Comparison of ENCODE assay signal across 18 cellular contexts in the genomic region with DNA sequence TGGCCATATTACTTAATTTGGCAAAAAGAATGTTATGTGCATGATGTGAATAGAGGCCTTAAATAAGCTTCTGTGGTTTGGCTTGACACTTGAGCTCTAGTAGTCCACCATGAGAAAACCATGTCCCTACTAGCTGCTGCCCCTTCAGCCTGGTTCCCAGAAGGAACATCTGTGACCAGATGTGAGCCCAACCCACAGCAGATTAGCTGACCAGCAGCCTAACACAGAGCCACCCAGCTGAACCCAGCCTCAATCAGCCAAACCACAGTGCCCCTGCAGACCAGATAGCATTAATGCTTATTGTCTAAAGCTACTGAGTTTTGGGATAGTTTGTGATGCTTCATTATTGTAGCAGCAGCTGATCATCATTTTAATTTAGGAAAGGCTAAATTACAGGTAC. TPM values are rescaled to one million over a fixed set of nuclear protein-coding genes. Genes with fewer than 3 reads are reported as not detected.
DNase-seq lines count a peak whose midpoint lies in the region; ATAC-seq and TF ChIP-seq lines count a peak whose summit lies in the region.
"Had no signal": no experiment of that assay in that cellular context is flagged by ENCODE, and none has a peak within 500 bp of the region (broad histone marks: within the 10 kb centered on the region; RNA-seq: fewer than 3 reads in every experiment).

No MANE protein-coding gene starts in this region.

- no peak overlapping the region for H3K4me3 Mint-ChIP-seq in GM23338
- H3K4me3 Mint-ChIP-seq in effector memory CD8-positive, alpha-beta T cell = no peak overlapping the region
- H3K4me3 Mint-ChIP-seq: CD4-positive, alpha-beta memory T cell had no signal

- H3K27ac ChIP-seq in GM23338 (ENCODE audit: low read depth) = no peak overlapping the region
- H3K27ac ChIP-seq: parathyroid adenoma, thyroid gland had no signal

- H3K9me2 ChIP-seq in GM23338 (ENCODE audit: insufficient read depth) = no peaks in the 10 kb centered on the region

- H3K9me3 Mint-ChIP-seq in GM23338 = no peaks in the 10 kb centered on the region
- H3K9me3 Mint-ChIP-seq in effector memory CD8-positive, alpha-beta T cell = no peaks in the 10 kb centered on the region
- H3K9me3 Mint-ChIP-seq: CD4-positive, alpha-beta memory T cell; IgD-negative memory B cell had no signal

- H2AFZ ChIP-seq in GM23338 = no peak overlapping the region
- H2AFZ ChIP-seq: parathyroid adenoma had no signal

- H3K36me3 Mint-ChIP-seq in GM23338 (ENCODE audit: low read depth) = no peaks in the 10 kb centered on the region
- peaks cover 3% of the 10 kb centered on the region for H3K36me3 Mint-ChIP-seq in effector memory CD8-positive, alpha-beta T cell (ENCODE audit: insufficient read depth)

- H3K4me3 ChIP-seq in GM23338 = no peak overlapping the region
- H3K4me3 ChIP-seq: thyroid gland had no signal

- peaks cover 30% of the 10 kb centered on the region for H3K4me1 ChIP-seq in GM23338 (ENCODE audit: insufficient read depth)
- H3K4me1 ChIP-seq: parathyroid adenoma had no signal

- peaks cover 16% of the 10 kb centered on the region for H3K4me1 Mint-ChIP-seq in GM23338
- H3K4me1 Mint-ChIP-seq in effector memory CD8-positive, alpha-beta T cell (ENCODE audit: low read depth in 2 of 2) = peaks cover 4 to 30% of the 10 kb centered on the region in 2 donors

- no peaks in the 10 kb centered on the region for H3K27me3 Mint-ChIP-seq in GM23338 (ENCODE audit: insufficient read depth, low read depth, poor library complexity)
- H3K27me3 Mint-ChIP-seq in effector memory CD8-positive, alpha-beta T cell = no peaks in the 10 kb centered on the region
- H3K27me3 Mint-ChIP-seq: CD4-positive, alpha-beta memory T cell; IgD-negative memory B cell had no signal

- no peaks in the 10 kb centered on the region for H3K27me3 ChIP-seq in GM23338 (ENCODE audit: insufficient read depth)
- H3K27me3 ChIP-seq: thyroid gland had no signal

- peaks cover 67% of the 10 kb centered on the region for H3K79me2 ChIP-seq in GM23338 (replicated peaks; ENCODE audit: insufficient read depth)

- no peak overlapping the region for H3K27ac Mint-ChIP-seq in GM23338
- no peak overlapping the region for H3K27ac Mint-ChIP-seq in effector memory CD8-positive, alpha-beta T cell
- H3K27ac Mint-ChIP-seq: CD4-positive, alpha-beta memory T cell had no signal

- TF ChIP-seq CTCF in GM23338 (conservative IDR thresholded peaks at IDR 0.05; ENCODE audit: low read depth in 2 of 2) = no peak

- H3F3A ChIP-seq in GM23338 (replicated peaks; ENCODE audit: low read depth) = no peaks in the 10 kb centered on the region

- DNase-seq in GM23338 (ENCODE audit: low spot score) (no peak), OCI-M1 (lab: John Stamatoyannopoulos, UW) (peak; percentile 39), fibroblast of gingiva (ENCODE audit: low read depth) (peak; percentile 88), stromal cell of bone marrow (ENCODE audit: low read depth) (peak; percentile 63), NCI-H2107 (lab: John Stamatoyannopoulos, UW) (no peak)
- DNase-seq in effector memory CD8-positive, alpha-beta T cell = no peak
- DNase-seq: activated effector memory CD4-positive, alpha-beta T cell treated with anti-CD3 and anti-CD28 coated beads, Interleukin-2, amount 50 U/mL, for 16 hours; CD4-positive, alpha-beta memory T cell; DMS79 treated with DMSO at 0.1 percent for 48 hours; hippocampal formation; left cardiac atrium; NCI-H1105; small intestine; thyroid gland had no signal

- H3K4me2 ChIP-seq in GM23338 = no peak overlapping the region

- H3K36me3 ChIP-seq in GM23338 (ENCODE audit: insufficient read depth) = no peaks in the 10 kb centered on the region
- H3K36me3 ChIP-seq: thyroid gland had no signal

- ATAC-seq in GM23338 = peak; percentile 46; the same call in 1 of the 3 replicates
- no peak for ATAC-seq in activated CD4-positive, CD25-positive, alpha-beta regulatory T cell treated with anti-CD3 and anti-CD28 coated beads, Interleukin-2, amount 50 U/mL, for 24 hours
- ATAC-seq in effector memory CD8-positive, alpha-beta T cell (replicated peaks) = no peak
- ATAC-seq: esophagus mucosa had no signal

- H4K20me1 ChIP-seq in GM23338 (replicated peaks; ENCODE audit: insufficient read depth) = no peaks in the 10 kb centered on the region

TF ChIP-seq in GM23338, 12 proteins besides CTCF, POLR2A, EP300 and RAD21 (continues in another document):
- TF ChIP-seq JUNB (IDR thresholded peaks at IDR 0.05; ENCODE audit: unreplicated experiment) = no peak
- no peak for TF ChIP-seq EZH2phosphoT487 (IDR thresholded peaks at IDR 0.05; ENCODE audit: unreplicated experiment)
- TF ChIP-seq, protein P1, sequence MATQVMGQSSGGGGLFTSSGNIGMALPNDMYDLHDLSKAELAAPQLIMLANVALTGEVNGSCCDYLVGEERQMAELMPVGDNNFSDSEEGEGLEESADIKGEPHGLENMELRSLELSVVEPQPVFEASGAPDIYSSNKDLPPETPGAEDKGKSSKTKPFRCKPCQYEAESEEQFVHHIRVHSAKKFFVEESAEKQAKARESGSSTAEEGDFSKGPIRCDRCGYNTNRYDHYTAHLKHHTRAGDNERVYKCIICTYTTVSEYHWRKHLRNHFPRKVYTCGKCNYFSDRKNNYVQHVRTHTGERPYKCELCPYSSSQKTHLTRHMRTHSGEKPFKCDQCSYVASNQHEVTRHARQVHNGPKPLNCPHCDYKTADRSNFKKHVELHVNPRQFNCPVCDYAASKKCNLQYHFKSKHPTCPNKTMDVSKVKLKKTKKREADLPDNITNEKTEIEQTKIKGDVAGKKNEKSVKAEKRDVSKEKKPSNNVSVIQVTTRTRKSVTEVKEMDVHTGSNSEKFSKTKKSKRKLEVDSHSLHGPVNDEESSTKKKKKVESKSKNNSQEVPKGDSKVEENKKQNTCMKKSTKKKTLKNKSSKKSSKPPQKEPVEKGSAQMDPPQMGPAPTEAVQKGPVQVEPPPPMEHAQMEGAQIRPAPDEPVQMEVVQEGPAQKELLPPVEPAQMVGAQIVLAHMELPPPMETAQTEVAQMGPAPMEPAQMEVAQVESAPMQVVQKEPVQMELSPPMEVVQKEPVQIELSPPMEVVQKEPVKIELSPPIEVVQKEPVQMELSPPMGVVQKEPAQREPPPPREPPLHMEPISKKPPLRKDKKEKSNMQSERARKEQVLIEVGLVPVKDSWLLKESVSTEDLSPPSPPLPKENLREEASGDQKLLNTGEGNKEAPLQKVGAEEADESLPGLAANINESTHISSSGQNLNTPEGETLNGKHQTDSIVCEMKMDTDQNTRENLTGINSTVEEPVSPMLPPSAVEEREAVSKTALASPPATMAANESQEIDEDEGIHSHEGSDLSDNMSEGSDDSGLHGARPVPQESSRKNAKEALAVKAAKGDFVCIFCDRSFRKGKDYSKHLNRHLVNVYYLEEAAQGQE (IDR thresholded peaks at IDR 0.05; ENCODE audit: unreplicated experiment) = no peak
- peak; percentile 97 for TF ChIP-seq ZNF331 (CRISPR knock-in tag; IDR thresholded peaks at IDR 0.05; ENCODE audit: low read depth)
- no peak for TF ChIP-seq ZNF114 (CRISPR knock-in tag; IDR thresholded peaks at IDR 0.05)
- TF ChIP-seq POLR2AphosphoS5 (IDR thresholded peaks at IDR 0.05; ENCODE audit: low read depth) = no peak
- no peak for TF ChIP-seq EZH2 (IDR thresholded peaks at IDR 0.05; ENCODE audit: low read depth, unreplicated experiment)

RNA-seq across cellular contexts. Expression of a gene that starts 16.6 kb away (rescaled TPM):
- total RNA-seq in GM23338 (2014; rRNA removed; shearing (Covaris generic)) = 21.4 and 22.2 TPM in 2 replicates
- 10.8 and 12.2 TPM in 2 replicates for polyA plus RNA-seq in GM23338 (2016; fragmentation: Nextera tagmentation; extraction: Ambion mirVana)

Comparison
In these comparisons a context has a peak if more than half of its experiments do, and no peak if none do; other contexts are left out.
1. DNase-seq: peak in OCI-M1 (single experiment), fibroblast of gingiva (single experiment) and stromal cell of bone marrow (single experiment); none in GM23338 (single experiment), NCI-H2107 (single experiment) and effector memory CD8-positive, alpha-beta T cell (0 of 3).